In the genomic region with DNA sequence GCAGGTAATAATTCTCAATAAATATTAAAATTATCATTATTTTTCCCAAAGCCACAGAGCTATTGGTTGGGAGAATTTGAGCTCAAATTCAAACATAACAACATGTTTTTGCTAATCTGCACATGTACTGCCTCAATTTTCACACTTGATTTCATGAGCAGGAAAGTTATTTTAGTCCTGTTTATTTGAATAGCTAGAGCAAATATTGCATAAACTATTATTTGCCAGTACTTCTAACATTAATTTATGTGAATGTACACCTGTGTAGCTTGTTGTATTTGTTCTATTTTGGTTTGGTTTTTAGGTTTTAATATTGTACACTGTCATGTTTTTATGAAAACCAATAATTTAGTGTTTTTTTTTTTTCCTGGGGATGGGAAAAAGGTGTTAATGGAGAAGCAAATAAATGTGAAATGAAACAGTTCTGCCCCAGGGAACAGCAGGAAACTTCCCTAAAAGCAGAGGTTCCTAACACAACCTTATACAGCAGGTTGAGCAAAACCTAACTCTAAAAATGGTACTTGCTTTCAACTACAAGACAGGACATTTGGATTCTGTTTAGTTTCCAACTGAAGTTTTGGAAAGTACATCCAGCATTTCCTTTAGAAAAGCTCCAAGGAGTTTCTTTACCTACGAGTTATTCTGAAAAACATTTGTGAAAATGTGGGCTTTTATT, we compare ENCODE assay signal across 17 cellular contexts.
DNase-seq lines count a peak whose midpoint lies in the region; ATAC-seq, FAIRE-seq and TF ChIP-seq lines count a peak whose summit lies in the region.
"Had no signal": no experiment of that assay in that cellular context is flagged by ENCODE, and none has a peak within 500 bp of the region (broad histone marks: within the 10 kb centered on the region; RNA-seq: fewer than 3 reads in every experiment).

No MANE protein-coding gene starts in this region.

- in situ Hi-C loops in mammary epithelial cell (cut with MboI; ENCODE audit: low sequenced_read_pairs in 2 of 2): loop anchor here in 1 of 2 donors (5.0 to 10.0 kb wide), 2 partner anchors 227 to 314 kb away; partner anchors contain the start of gene USP53

- no peak for TF ChIP-seq EP300 in suprapubic skin (IDR thresholded peaks at IDR 0.05)

- FAIRE-seq in GM19239 (lab: Jason Lieb, UNC): no peak

- no peak overlapping the region for H3K4me2 ChIP-seq in mammary epithelial cell (ENCODE audit: insufficient read depth, low read depth, low read length)

- H3K9ac ChIP-seq in mammary epithelial cell (ENCODE audit: insufficient read depth, low read length) (no peak overlapping the region), mucosa of rectum (ENCODE audit: low read depth in 1 of 2, low read length in 2 of 2) (no peak overlapping the region)

- ATAC-seq in GM18909 (IDR thresholded peaks at IDR 0.05; ENCODE audit: poor library complexity, unreplicated experiment): no peak
- ATAC-seq: activated CD4-positive, alpha-beta T cell treated with anti-CD3 and anti-CD28 coated beads for 36 hours had no signal

- TF ChIP-seq CTCF in HFFc6 (IDR thresholded peaks at IDR 0.05) (no peak), mammary epithelial cell (conservative IDR thresholded peaks at IDR 0.05 in 1 of 2, IDR thresholded peaks at IDR 0.05 in 1 of 2; ENCODE audit: extremely low read depth in 1 of 2, insufficient read depth in 1 of 2, low read depth in 1 of 2, low read length in 2 of 2) (no peak), suprapubic skin (IDR thresholded peaks at IDR 0.05) (no peak), osteocyte (IDR thresholded peaks at IDR 0.05) (no peak)

- no peak for TF ChIP-seq POLR2A in suprapubic skin (IDR thresholded peaks at IDR 0.05)

- no peaks in the 10 kb centered on the region for H3K27me3 ChIP-seq in mammary epithelial cell (ENCODE audit: insufficient read depth, low read length)
- no peaks in the 10 kb centered on the region for H3K27me3 ChIP-seq in mucosa of rectum (ENCODE audit: control insufficient read depth in 2 of 2, insufficient read depth in 2 of 2, low read length in 2 of 2)
- no peaks in the 10 kb centered on the region for H3K27me3 ChIP-seq in suprapubic skin
- H3K27me3 ChIP-seq: spleen had no signal

- H3K9me3 ChIP-seq in mammary epithelial cell (replicated peaks; ENCODE audit: insufficient read depth, low read length): no peaks in the 10 kb centered on the region
- H3K9me3 ChIP-seq in mucosa of rectum (ENCODE audit: control insufficient read depth in 2 of 2, low read length in 2 of 2): no peaks in the 10 kb centered on the region
- no peaks in the 10 kb centered on the region for H3K9me3 ChIP-seq in suprapubic skin
- H3K9me3 ChIP-seq: spleen had no signal

- H3K4me1 Mint-ChIP-seq in HFFc6 (ENCODE audit: low read depth) (peaks cover 82% of the 10 kb centered on the region), osteocyte (ENCODE audit: unreplicated experiment) (peaks cover 27% of the 10 kb centered on the region)
- H3K4me1 Mint-ChIP-seq: activated CD4-positive, alpha-beta T cell treated with anti-CD3 and anti-CD28 coated beads for 36 hours had no signal

- H3K27ac Mint-ChIP-seq in HFFc6 (peak overlapping the region; percentile 99), osteocyte (ENCODE audit: unreplicated experiment) (no peak overlapping the region)
- H3K27ac Mint-ChIP-seq: activated CD4-positive, alpha-beta T cell treated with anti-CD3 and anti-CD28 coated beads for 36 hours had no signal

- BruUV-seq in mammary epithelial cell (replicated peaks; lab: Mats Ljungman, UMichigan): no TSS peak

- dilution Hi-C loops in mammary epithelial cell (cut with HindIII; ENCODE audit: low sequenced_read_pairs): loop anchor here (5.0 kb wide), 1 partner anchor 34 kb away; no protein-coding TSS in a partner anchor

- CTCF ChIA-PET in mammary epithelial cell (lab: Charles Lee; ENCODE audit: low non-redundant PET): no interaction called here

- H4K20me1 ChIP-seq in mammary epithelial cell (ENCODE audit: insufficient read depth, low read length): no peaks in the 10 kb centered on the region

- H3K4me3 Mint-ChIP-seq in HFFc6 (no peak overlapping the region), osteocyte (ENCODE audit: unreplicated experiment) (no peak overlapping the region)
- H3K4me3 Mint-ChIP-seq: activated CD4-positive, alpha-beta T cell treated with anti-CD3 and anti-CD28 coated beads for 36 hours had no signal

- peaks cover 26% of the 10 kb centered on the region for H3K4me1 ChIP-seq in mammary epithelial cell (ENCODE audit: insufficient read depth, low read length)
- H3K4me1 ChIP-seq in mucosa of rectum (ENCODE audit: control insufficient read depth in 2 of 2, insufficient read depth in 2 of 2, low read length in 2 of 2): no peaks in the 10 kb centered on the region
- peaks cover 17% of the 10 kb centered on the region for H3K4me1 ChIP-seq in suprapubic skin

- intact Hi-C loops in mammary epithelial cell (cut with micrococcal nuclease): loop anchor here (2.0 to 5.0 kb wide), 2 partner anchors 115 to 464 kb away; no protein-coding TSS in a partner anchor

- H3K27ac ChIP-seq in mammary epithelial cell (ENCODE audit: insufficient read depth, low read depth, low read length) (peak overlapping the region; percentile 95), mucosa of rectum (ENCODE audit: low read depth in 2 of 2, low read length in 2 of 2) (peak overlapping the region; percentile 66 to 70), suprapubic skin (peak overlapping the region; percentile 30)

- H3K36me3 ChIP-seq in mammary epithelial cell (ENCODE audit: insufficient read depth, low read length) (no peaks in the 10 kb centered on the region), mucosa of rectum (ENCODE audit: control insufficient read depth in 2 of 2, insufficient read depth in 2 of 2, low read length in 2 of 2) (no peaks in the 10 kb centered on the region), suprapubic skin (no peaks in the 10 kb centered on the region)
- H3K36me3 ChIP-seq: spleen had no signal

- H3K27me3 Mint-ChIP-seq in HFFc6 (ENCODE audit: insufficient read depth) (no peaks in the 10 kb centered on the region), osteocyte (ENCODE audit: unreplicated experiment) (no peaks in the 10 kb centered on the region)

- DNase-seq in HFFc6 (no peak), mammary epithelial cell (no peak), suprapubic skin (ENCODE audit: low spot score in 2 of 2) (no peak), osteocyte (ENCODE audit: extremely low spot score, unreplicated experiment) (no peak), DMS53 (lab: John Stamatoyannopoulos, UW) (no peak), GM19239 (ENCODE audit: insufficient read length, low spot score) (no peak)
- DNase-seq: activated CD4-positive, alpha-beta T cell treated with anti-CD3 and anti-CD28 coated beads for 36 hours; activated CD8-positive, alpha-beta memory T cell treated with anti-CD3 and anti-CD28 coated beads, Interleukin-2, amount 50 U/mL, for 4 hours; activated effector memory CD4-positive, alpha-beta T cell treated with anti-CD3 and anti-CD28 coated beads, Interleukin-2, amount 50 U/mL, for 16 hours; islet precursor cell; KBM-7; NCI-H2081 treated with DMSO at 0.1 percent for 48 hours; NCI-H526; OCI-M1; spleen had no signal

- 100% methylated on average over 1 of the region's 1 CpG for WGBS in mammary epithelial cell (ENCODE audit: low coverage, missing lambda C conversion rate)
- WGBS in suprapubic skin: 79% methylated on average over 1 of the region's 1 CpG

- no peaks in the 10 kb centered on the region for H3K79me2 ChIP-seq in mammary epithelial cell (ENCODE audit: insufficient read depth, low read length)

- H3K4me3 ChIP-seq in mammary epithelial cell (replicated peaks in 1 of 3; ENCODE audit: insufficient read depth in 1 of 3, low read depth in 2 of 3, low read length in 3 of 3): no peak overlapping the region
- H3K4me3 ChIP-seq in mucosa of rectum (ENCODE audit: low read length in 2 of 2): no peak overlapping the region
- no peak overlapping the region for H3K4me3 ChIP-seq in suprapubic skin
- H3K4me3 ChIP-seq: spleen had no signal

- H3K36me3 Mint-ChIP-seq in HFFc6 (ENCODE audit: low read depth) (peaks cover 17% of the 10 kb centered on the region), osteocyte (ENCODE audit: unreplicated experiment) (no peaks in the 10 kb centered on the region)

- H3K9me3 Mint-ChIP-seq in HFFc6 (no peaks in the 10 kb centered on the region), osteocyte (ENCODE audit: unreplicated experiment) (no peaks in the 10 kb centered on the region)

- no peak overlapping the region for H2AFZ ChIP-seq in mammary epithelial cell (ENCODE audit: low read depth, low read length)

Comparison
In these comparisons a context has a peak if more than half of its experiments do, and no peak if none do; other contexts are left out.
1. H3K27ac ChIP-seq: peak in every context shown above with its lines; median percentile 95 in mammary epithelial cell; 68 in mucosa of rectum; 30 in suprapubic skin.